In the genomic region with DNA sequence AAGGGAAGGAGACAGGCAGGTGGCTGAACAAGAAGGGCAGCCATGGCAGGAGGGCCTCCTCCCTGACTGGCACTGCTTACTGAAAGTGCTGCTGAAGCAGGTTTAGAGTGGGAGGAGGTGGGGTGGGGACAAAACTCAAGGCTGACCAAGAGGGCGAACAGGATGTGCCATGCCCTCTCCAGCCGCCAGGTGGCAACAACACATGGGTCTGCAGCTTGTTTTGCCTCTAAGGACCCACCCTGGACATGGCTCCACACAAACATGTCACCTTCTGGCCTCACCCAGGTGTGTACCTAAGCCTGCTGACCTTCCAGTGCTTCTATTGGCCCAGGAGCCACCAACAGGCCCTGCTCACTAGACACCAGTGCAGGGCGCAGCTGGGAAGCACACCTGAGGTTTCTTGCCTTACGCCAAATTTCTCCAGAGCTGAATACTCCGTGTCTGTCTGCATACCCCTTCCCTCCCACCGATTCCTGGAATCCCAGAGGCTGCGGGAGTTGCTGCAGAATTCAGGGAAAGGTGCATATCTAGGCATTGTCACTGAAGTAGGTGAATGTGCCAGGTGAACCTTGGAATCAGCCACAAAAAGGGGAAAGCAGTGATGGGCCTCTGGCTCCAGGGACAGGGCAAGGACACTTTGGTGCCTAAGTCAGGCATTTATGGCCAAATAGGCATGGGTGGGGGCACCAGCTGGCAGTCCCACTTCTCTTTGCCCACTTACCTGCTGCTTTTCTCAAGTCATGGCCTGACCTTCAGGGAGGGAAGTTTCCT, we compare ENCODE assay signal across 8 cellular contexts. TPM values are rescaled to one million over a fixed set of nuclear protein-coding genes. Genes with fewer than 3 reads are reported as not detected.
DNase-seq lines count a peak whose midpoint lies in the region; ATAC-seq, FAIRE-seq and TF ChIP-seq lines count a peak whose summit lies in the region.

No MANE protein-coding gene starts in this region.

- FAIRE-seq in GM12891 (lab: Jason Lieb, UNC) = peak; percentile 94

- DNase-seq in GM12891 (ENCODE audit: insufficient read length, low spot score) (peak; percentile 75), NCI-H2196 treated with DMSO at 0.1 percent for 48 hours (lab: John Stamatoyannopoulos, UW; ENCODE audit: unreplicated experiment) (peak; percentile 72), choroid plexus epithelial cell (ENCODE audit: low read depth) (peak; percentile 81), kidney glomerular epithelial cell (lab: John Stamatoyannopoulos, UW) (peak; percentile 23)
- DNase-seq in activated CD4-positive, alpha-beta T cell treated with anti-CD3 and anti-CD28 coated beads for 1 hour = peak; percentile 22
- peak; percentile 66 to 67 for DNase-seq in stimulated activated CD4-positive, alpha-beta T cell treated with anti-CD3 and anti-CD28 coated beads, Interleukin-2, amount 100 ng/mL, for 48 hours

- no peak overlapping the region for H3K4me3 ChIP-seq in choroid plexus epithelial cell (ENCODE audit: low read depth, low read length)

- peak; percentile 95 for TF ChIP-seq CTCF in choroid plexus epithelial cell (conservative IDR thresholded peaks at IDR 0.05; ENCODE audit: low read depth, low read length)

- peak; percentile 82 for ATAC-seq in HG02884 (IDR thresholded peaks at IDR 0.05; ENCODE audit: unreplicated experiment)
- ATAC-seq in HG03571 (IDR thresholded peaks at IDR 0.05; ENCODE audit: unreplicated experiment) = no peak

- TF ChIP-seq POLR2A in GM12891 (IDR thresholded peaks at IDR 0.05; ENCODE audit: low read depth, low read length) = no peak

TF ChIP-seq in GM12891, 5 proteins besides CTCF, POLR2A, EP300 and RAD21:
- TF ChIP-seq SPI1 (IDR thresholded peaks at IDR 0.05; ENCODE audit: low read depth, low read length) (no peak), POU2F2 (IDR thresholded peaks at IDR 0.05; ENCODE audit: low read depth, low read length) (no peak), TAF1 (IDR thresholded peaks at IDR 0.05; ENCODE audit: low read depth, low read length) (no peak), POLR2AphosphoS5 (IDR thresholded peaks at IDR 0.05; ENCODE audit: low read depth, low read length) (no peak), PAX5 (IDR thresholded peaks at IDR 0.05; ENCODE audit: insufficient read depth, low read length, severe bottlenecking) (no peak)

RNA-seq across cellular contexts. Expression of a gene that starts 5.3 kb away (rescaled TPM):
- polyA plus RNA-seq in GM12891 (2012; ENCODE audit: low read depth, missing spikeins) = 3.6 TPM

RNA-seq across cellular contexts. Expression of a gene that starts 28.3 kb away (rescaled TPM):
- 0.17 TPM for polyA plus RNA-seq in GM12891 (2012; ENCODE audit: low read depth, missing spikeins)

RNA-seq across cellular contexts. Expression of a gene that starts 29.2 kb away (rescaled TPM):
- polyA plus RNA-seq in GM12891 (2012; ENCODE audit: low read depth, missing spikeins) = 0.08 TPM

Comparison
In these comparisons a context has a peak if more than half of its experiments do, and no peak if none do; other contexts are left out.
1. DNase-seq: peak in every context shown above with its lines; median percentile 81 in choroid plexus epithelial cell; 75 in GM12891; 72 in NCI-H2196 treated with DMSO at 0.1 percent for 48 hours; 66 in stimulated activated CD4-positive, alpha-beta T cell treated with anti-CD3 and anti-CD28 coated beads, Interleukin-2, amount 100 ng/mL, for 48 hours; 23 in kidney glomerular epithelial cell; 22 in activated CD4-positive, alpha-beta T cell treated with anti-CD3 and anti-CD28 coated beads for 1 hour.